In the genomic region with DNA sequence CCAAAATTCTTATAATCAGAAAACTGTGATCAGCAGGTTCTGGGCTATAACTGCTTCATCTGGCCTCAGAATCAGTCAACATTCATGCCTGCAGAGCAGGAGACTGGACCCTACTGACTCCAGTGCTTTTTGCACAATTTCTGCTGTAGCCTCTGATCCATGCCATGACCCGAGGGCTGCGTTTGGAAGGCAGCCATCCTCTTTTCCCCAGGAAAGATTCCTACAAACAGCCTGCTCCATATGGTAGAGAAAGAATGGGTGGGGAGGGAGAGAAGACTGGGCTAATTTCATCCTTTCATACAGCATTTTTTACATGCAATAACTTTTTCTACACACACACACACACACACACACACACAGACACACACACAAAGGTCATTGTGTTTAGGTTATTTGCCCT, we compare ENCODE assay signal across 32 cellular contexts.
"Had no signal": no experiment of that assay in that cellular context is flagged by ENCODE, and none has a peak within 500 bp of the region (broad histone marks: within the 10 kb centered on the region; RNA-seq: fewer than 3 reads in every experiment).

No MANE protein-coding gene starts in this region.

- H3K27ac ChIP-seq: esophagus muscularis mucosa, pancreas, prostate gland, thyroid gland, upper lobe of left lung, vagina, VCaP had no signal

- H3K27ac Mint-ChIP-seq: activated naive CD8-positive, alpha-beta T cell; dendritic cell treated with granulocyte-macrophage colony-stimulating factor and Interleukin-4, amounts not matched to agents 40 ng/mL and 50 ng/mL, for 4 days; endodermal cell; natural killer cell treated with Interleukin-12 subunit alpha and Interleukin-12 subunit beta and Interleukin-15 and Interleukin-18, amount 100 ng/mL, for 72 hours; stimulated activated memory B cell treated with anti-CD40 and anti-IgM and Interleukin-4, amounts not matched to agents 10 μg/mL and 1 μg/mL and 100 μg/mL, for 72 hours; stimulated activated naive CD8-positive, alpha-beta T cell treated with anti-CD3 and anti-CD28 coated beads, Interleukin-15, amount 100 ng/mL, for 72 hours; T-helper 1 cell treated with Interleukin-12 subunit alpha and Interleukin-12 subunit beta and Interleukin-4 antibody, amounts not matched to agents 30 μg/mL and 1 μg/mL, for 36 hours had no signal

- H3K4me1 Mint-ChIP-seq: central memory CD8-positive, alpha-beta T cell; stimulated activated memory B cell treated with anti-CD40 and anti-IgM and Interleukin-4, amounts not matched to agents 10 μg/mL and 1 μg/mL and 100 μg/mL, for 72 hours; stimulated activated naive CD8-positive, alpha-beta T cell treated with anti-CD3 and anti-CD28 coated beads, Interleukin-15, amount 100 ng/mL, for 72 hours had no signal

- H3K27me3 Mint-ChIP-seq: activated naive CD8-positive, alpha-beta T cell; central memory CD8-positive, alpha-beta T cell; dendritic cell treated with granulocyte-macrophage colony-stimulating factor and Interleukin-4, amounts not matched to agents 40 ng/mL and 50 ng/mL, for 4 days; natural killer cell treated with Interleukin-12 subunit alpha and Interleukin-12 subunit beta and Interleukin-15 and Interleukin-18, amount 100 ng/mL, for 72 hours; stimulated activated memory B cell treated with anti-CD40 and anti-IgM and Interleukin-4, amounts not matched to agents 10 μg/mL and 1 μg/mL and 100 μg/mL, for 72 hours; stimulated activated naive CD8-positive, alpha-beta T cell treated with anti-CD3 and anti-CD28 coated beads, Interleukin-15, amount 100 ng/mL, for 72 hours had no signal

- H3K27me3 ChIP-seq: esophagus muscularis mucosa, pancreas, thyroid gland, upper lobe of left lung, vagina had no signal

- H3K36me3 Mint-ChIP-seq: activated naive CD8-positive, alpha-beta T cell; natural killer cell treated with Interleukin-12 subunit alpha and Interleukin-12 subunit beta and Interleukin-15 and Interleukin-18, amount 100 ng/mL, for 72 hours; stimulated activated memory B cell treated with anti-CD40 and anti-IgM and Interleukin-4, amounts not matched to agents 10 μg/mL and 1 μg/mL and 100 μg/mL, for 72 hours had no signal

- H3K4me3 Mint-ChIP-seq: activated naive CD8-positive, alpha-beta T cell; central memory CD8-positive, alpha-beta T cell; dendritic cell treated with granulocyte-macrophage colony-stimulating factor and Interleukin-4, amounts not matched to agents 40 ng/mL and 50 ng/mL, for 4 days; endodermal cell; natural killer cell treated with Interleukin-12 subunit alpha and Interleukin-12 subunit beta and Interleukin-15 and Interleukin-18, amount 100 ng/mL, for 72 hours; stimulated activated memory B cell treated with anti-CD40 and anti-IgM and Interleukin-4, amounts not matched to agents 10 μg/mL and 1 μg/mL and 100 μg/mL, for 72 hours; stimulated activated naive CD8-positive, alpha-beta T cell treated with anti-CD3 and anti-CD28 coated beads, Interleukin-15, amount 100 ng/mL, for 72 hours; T-helper 1 cell treated with Interleukin-12 subunit alpha and Interleukin-12 subunit beta and Interleukin-4 antibody, amounts not matched to agents 30 μg/mL and 1 μg/mL, for 36 hours had no signal

- H3K36me3 ChIP-seq: esophagus muscularis mucosa, pancreas, prostate gland, thyroid gland, upper lobe of left lung, vagina had no signal

- H3K4me2 ChIP-seq: smooth muscle cell had no signal

- DNase-seq: activated CD4-positive, alpha-beta T cell treated with anti-CD3 and anti-CD28 coated beads for 4 hours; activated CD4-positive, alpha-beta T cell treated with anti-CD3 and anti-CD28 coated beads, Interleukin-2, amount 50 U/mL, for 4 hours; activated effector memory CD4-positive, alpha-beta T cell treated with Interleukin-2 at 50 U/mL for 16 hours; activated naive CD4-positive, alpha-beta T cell treated with Interleukin-2 at 50 U/mL for 16 hours; activated T-cell treated with anti-CD3 and anti-CD28 coated beads for 4 hours; anterior cingulate cortex; endodermal cell; head of caudate nucleus; mesendoderm; nucleus accumbens; pancreas; retina; stimulated activated CD4-positive, alpha-beta T cell treated with anti-CD3 and anti-CD28 coated beads, Interleukin-1b, Interleukin-23, amount 100 ng/mL, for 48 hours; stimulated activated CD4-positive, alpha-beta T cell treated with anti-CD3 and anti-CD28 coated beads, Interleukin-4, amount 100 ng/mL, for 4 hours; stimulated activated CD8-positive, alpha-beta memory T cell treated with anti-CD3 and anti-CD28 coated beads, Interleukin-4, amount 100 ng/mL, for 48 hours; stimulated activated naive CD8-positive, alpha-beta T cell treated with anti-CD3 and anti-CD28 coated beads, Interleukin-15, amount 100 ng/mL, for 72 hours; substantia nigra; T-helper 9 cell; thyroid gland; upper lobe of left lung had no signal

- H3K4me1 ChIP-seq: esophagus muscularis mucosa, pancreas, prostate gland, thyroid gland, upper lobe of left lung had no signal

- H3K9me3 Mint-ChIP-seq: endodermal cell; stimulated activated memory B cell treated with anti-CD40 and anti-IgM and Interleukin-4, amounts not matched to agents 10 μg/mL and 1 μg/mL and 100 μg/mL, for 72 hours; T-helper 1 cell treated with Interleukin-12 subunit alpha and Interleukin-12 subunit beta and Interleukin-4 antibody, amounts not matched to agents 30 μg/mL and 1 μg/mL, for 36 hours had no signal

- H3K4me3 ChIP-seq: esophagus muscularis mucosa, lung, pancreas, prostate gland, smooth muscle cell, thyroid gland, upper lobe of left lung, vagina had no signal

- H3K9me3 ChIP-seq: esophagus muscularis mucosa, pancreas, prostate gland, thyroid gland, upper lobe of left lung, vagina had no signal
